In genomic region chr3:155744626-155745324, GRCh38 we compare ENCODE assay signal across 8 cellular contexts. TPM values are rescaled to one million over a fixed set of nuclear protein-coding genes. Genes with fewer than 3 reads are reported as not detected.
DNase-seq lines count a peak whose midpoint lies in the region; ATAC-seq, FAIRE-seq and TF ChIP-seq lines count a peak whose summit lies in the region.

Gene PLCH1, minus strand, starts transcription at chr3:155745071. Its CDS starts 40,847 bp downstream, at chr3:155704224.

- peaks cover 86% of the 10 kb centered on the region for H3K27me3 ChIP-seq in neutrophil
- no peaks in the 10 kb centered on the region for H3K27me3 ChIP-seq in vagina

- H3K4me3 ChIP-seq in neutrophil (ENCODE audit: low read depth in 1 of 2, low read length in 1 of 2) = peak within 1 kb of the TSS; percentile 42 to 58
- H3K4me3 ChIP-seq in vagina = peak within 1 kb of the TSS; percentile 49 to 63

- no peak for TF ChIP-seq POLR2A in vagina (IDR thresholded peaks at IDR 0.05)

- peaks cover 0 to 5% of the 10 kb centered on the region in 2 donors for H3K36me3 Mint-ChIP-seq in activated naive CD4-positive, alpha-beta T cell treated with anti-CD3 and anti-CD28 coated beads, Interleukin-2, amount 50 U/mL, for 72 hours
- no peaks in the 10 kb centered on the region for H3K36me3 Mint-ChIP-seq in glutamatergic neuron (ENCODE audit: unreplicated experiment)

- no peaks in the 10 kb centered on the region for H3K27me3 Mint-ChIP-seq in glutamatergic neuron (ENCODE audit: unreplicated experiment)

- ATAC-seq in GM21717 (IDR thresholded peaks at IDR 0.05; ENCODE audit: unreplicated experiment) = peak; percentile 65
- ATAC-seq in activated naive CD4-positive, alpha-beta T cell treated with anti-CD3 and anti-CD28 coated beads, Interleukin-2, amount 50 U/mL, for 72 hours = peak; percentile 60 to 73

- H3K4me1 ChIP-seq in neutrophil (ENCODE audit: control insufficient read depth in 1 of 2, insufficient read depth in 1 of 2, low read depth in 1 of 2, low read length in 1 of 2) = peaks cover 15% of the 10 kb centered on the region in 2 experiments
- H3K4me1 ChIP-seq in vagina = peaks cover 16% of the 10 kb centered on the region

- peaks cover 6% of the 10 kb centered on the region for H3K4me1 Mint-ChIP-seq in glutamatergic neuron (ENCODE audit: low read depth, unreplicated experiment)

- intact Hi-C loops in vagina (cut with DNase I) = no loop called here

- no peaks in the 10 kb centered on the region for H3K9me3 ChIP-seq in neutrophil
- no peaks in the 10 kb centered on the region for H3K9me3 ChIP-seq in vagina

- FAIRE-seq in D721Med (lab: Jason Lieb, UNC) = no peak

- DNase-seq in D721Med (ENCODE audit: insufficient read length, low spot score) (peak; percentile 63), Kasumi-1 (lab: John Stamatoyannopoulos, UW) (peak; percentile 69 to 82), RPMI7951 (ENCODE audit: low read depth) (peak; percentile 58), glutamatergic neuron (peak; percentile 86), vagina (ENCODE audit: extremely low spot score in 2 of 2) (no peak)
- DNase-seq in activated naive CD4-positive, alpha-beta T cell treated with anti-CD3 and anti-CD28 coated beads, Interleukin-2, amount 50 U/mL, for 72 hours (ENCODE audit: low spot score in 2 of 2) = peak in 1 of 2 donors; percentile 28

- H3K27ac ChIP-seq in neutrophil (no peak within 1 kb of the TSS), vagina (no peak within 1 kb of the TSS)

- TF ChIP-seq CTCF in D721Med (IDR thresholded peaks at IDR 0.05; ENCODE audit: insufficient read depth, missing control alignments) (no peak), glutamatergic neuron (IDR thresholded peaks at IDR 0.05; ENCODE audit: partially characterized antibody, unreplicated experiment) (no peak), neutrophil (IDR thresholded peaks at IDR 0.05) (no peak), vagina (IDR thresholded peaks at IDR 0.05) (no peak)

- peak within 1 kb of the TSS in 1 of 2 donors; percentile 70 for H3K27ac Mint-ChIP-seq in activated naive CD4-positive, alpha-beta T cell treated with anti-CD3 and anti-CD28 coated beads, Interleukin-2, amount 50 U/mL, for 72 hours
- H3K27ac Mint-ChIP-seq in glutamatergic neuron (ENCODE audit: unreplicated experiment) = no peak within 1 kb of the TSS

- no peaks in the 10 kb centered on the region for H3K9me3 Mint-ChIP-seq in activated naive CD4-positive, alpha-beta T cell treated with anti-CD3 and anti-CD28 coated beads, Interleukin-2, amount 50 U/mL, for 72 hours
- H3K9me3 Mint-ChIP-seq in glutamatergic neuron (ENCODE audit: unreplicated experiment) = no peaks in the 10 kb centered on the region

- peak within 1 kb of the TSS; percentile 97 for H3K4me3 Mint-ChIP-seq in glutamatergic neuron (ENCODE audit: unreplicated experiment)

- no peaks in the 10 kb centered on the region for H3K36me3 ChIP-seq in neutrophil
- H3K36me3 ChIP-seq in vagina = no peaks in the 10 kb centered on the region

RNA-seq across cellular contexts. Expression of gene PLCH1, which starts in this region (rescaled TPM):
- 0.20 and 0.60 TPM in 2 replicates for total RNA-seq in RPMI7951 (2014; rRNA removed; shearing (Covaris generic))
- under 1 TPM; 0.05 to 0.23 TPM for total RNA-seq in activated naive CD4-positive, alpha-beta T cell treated with anti-CD3 and anti-CD28 coated beads, Interleukin-2, amount 50 U/mL, for 72 hours
- total RNA-seq in glutamatergic neuron (ENCODE audit: unreplicated experiment) = 1.1 TPM
- total RNA-seq in vagina = 0.25 TPM

Comparison
In these comparisons a context has a peak if more than half of its experiments do, and no peak if none do; other contexts are left out.
1. Peak in DNase-seq in RPMI7951; RNA of the gene not detected or under 1 TPM.
2. Peak in ATAC-seq in activated naive CD4-positive, alpha-beta T cell treated with anti-CD3 and anti-CD28 coated beads, Interleukin-2, amount 50 U/mL, for 72 hours; RNA of the gene not detected or under 1 TPM.
3. DNase-seq: peak in D721Med (single experiment), Kasumi-1 (2 of 2) and glutamatergic neuron (single experiment); none in vagina (0 of 2).